In the genomic region with DNA sequence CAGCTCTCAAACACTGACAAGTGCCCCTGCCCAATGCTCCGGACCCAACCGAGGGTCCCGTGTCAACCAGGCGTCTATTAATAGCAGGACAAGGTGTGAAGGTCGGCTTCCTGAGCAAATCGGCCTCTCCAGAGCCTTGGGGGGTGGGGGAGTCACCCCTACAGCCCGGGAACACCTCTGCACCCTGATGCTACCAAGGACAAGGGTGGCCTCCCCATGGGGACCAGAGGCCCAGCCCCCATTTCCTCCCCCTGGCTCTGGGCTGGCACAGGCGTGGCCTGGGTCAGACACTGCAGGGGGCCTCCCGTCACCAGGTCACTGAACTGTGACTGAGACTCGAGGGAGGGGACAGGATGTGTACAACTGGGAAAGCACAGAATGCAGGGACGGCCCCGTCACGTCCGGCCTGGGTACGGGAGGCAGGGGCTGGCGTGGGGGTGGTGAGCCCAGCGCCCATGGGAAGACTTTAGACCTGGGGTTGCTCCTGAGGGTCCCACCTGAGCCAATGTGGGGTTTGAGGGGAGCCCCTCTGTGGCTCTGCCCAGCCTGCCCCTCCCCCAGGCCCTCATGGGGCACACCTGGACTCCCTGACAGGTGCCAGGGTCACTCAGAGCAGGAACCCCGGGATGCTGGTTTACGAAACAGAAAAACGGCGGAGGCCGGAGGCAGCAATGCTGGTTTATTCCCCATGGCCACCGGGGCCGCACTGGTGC, we compare ENCODE assay signal across 1 cellular context.
TF ChIP-seq lines count a peak whose summit lies in the region.

No MANE protein-coding gene starts in this region.

TF ChIP-seq in Ishikawa, 13 proteins besides CTCF, POLR2A, EP300 and RAD21 (continued from another document):
- TF ChIP-seq, protein P1, sequence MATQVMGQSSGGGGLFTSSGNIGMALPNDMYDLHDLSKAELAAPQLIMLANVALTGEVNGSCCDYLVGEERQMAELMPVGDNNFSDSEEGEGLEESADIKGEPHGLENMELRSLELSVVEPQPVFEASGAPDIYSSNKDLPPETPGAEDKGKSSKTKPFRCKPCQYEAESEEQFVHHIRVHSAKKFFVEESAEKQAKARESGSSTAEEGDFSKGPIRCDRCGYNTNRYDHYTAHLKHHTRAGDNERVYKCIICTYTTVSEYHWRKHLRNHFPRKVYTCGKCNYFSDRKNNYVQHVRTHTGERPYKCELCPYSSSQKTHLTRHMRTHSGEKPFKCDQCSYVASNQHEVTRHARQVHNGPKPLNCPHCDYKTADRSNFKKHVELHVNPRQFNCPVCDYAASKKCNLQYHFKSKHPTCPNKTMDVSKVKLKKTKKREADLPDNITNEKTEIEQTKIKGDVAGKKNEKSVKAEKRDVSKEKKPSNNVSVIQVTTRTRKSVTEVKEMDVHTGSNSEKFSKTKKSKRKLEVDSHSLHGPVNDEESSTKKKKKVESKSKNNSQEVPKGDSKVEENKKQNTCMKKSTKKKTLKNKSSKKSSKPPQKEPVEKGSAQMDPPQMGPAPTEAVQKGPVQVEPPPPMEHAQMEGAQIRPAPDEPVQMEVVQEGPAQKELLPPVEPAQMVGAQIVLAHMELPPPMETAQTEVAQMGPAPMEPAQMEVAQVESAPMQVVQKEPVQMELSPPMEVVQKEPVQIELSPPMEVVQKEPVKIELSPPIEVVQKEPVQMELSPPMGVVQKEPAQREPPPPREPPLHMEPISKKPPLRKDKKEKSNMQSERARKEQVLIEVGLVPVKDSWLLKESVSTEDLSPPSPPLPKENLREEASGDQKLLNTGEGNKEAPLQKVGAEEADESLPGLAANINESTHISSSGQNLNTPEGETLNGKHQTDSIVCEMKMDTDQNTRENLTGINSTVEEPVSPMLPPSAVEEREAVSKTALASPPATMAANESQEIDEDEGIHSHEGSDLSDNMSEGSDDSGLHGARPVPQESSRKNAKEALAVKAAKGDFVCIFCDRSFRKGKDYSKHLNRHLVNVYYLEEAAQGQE (IDR thresholded peaks at IDR 0.05; ENCODE audit: low read depth), result no peak
